In the genomic region with DNA sequence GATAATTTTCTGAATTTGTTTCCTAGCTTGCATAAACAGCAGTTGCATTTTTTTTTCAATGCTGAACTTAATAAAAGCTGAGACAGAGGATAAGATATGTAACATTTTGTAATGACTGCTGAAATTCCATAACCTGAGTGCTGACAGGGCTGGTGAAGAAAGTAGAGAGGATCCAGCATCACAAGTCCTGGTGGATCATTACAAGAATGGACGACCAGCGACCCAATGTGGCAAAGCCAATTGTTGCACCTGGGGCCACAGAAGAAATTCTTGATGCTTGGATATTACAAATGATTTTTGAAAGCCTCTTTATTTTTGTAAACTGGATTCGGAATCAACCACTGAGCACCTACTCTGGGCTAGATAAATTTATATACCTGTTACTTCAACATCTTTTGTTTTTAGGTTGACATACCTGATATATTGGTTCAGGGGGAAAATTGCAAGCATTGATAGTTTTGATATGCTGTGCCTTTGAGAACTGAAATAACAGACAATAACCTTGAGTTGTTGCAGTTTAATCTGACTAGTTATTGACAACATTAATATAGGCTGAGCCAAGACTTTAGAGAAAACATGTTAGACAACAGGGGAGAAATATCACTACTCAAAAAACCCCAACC, we compare ENCODE assay signal across 9 cellular contexts. TPM values are rescaled to one million over a fixed set of nuclear protein-coding genes. Genes with fewer than 3 reads are reported as not detected.
DNase-seq lines count a peak whose midpoint lies in the region; ATAC-seq and TF ChIP-seq lines count a peak whose summit lies in the region.
"Had no signal": no experiment of that assay in that cellular context is flagged by ENCODE, and none has a peak within 500 bp of the region (broad histone marks: within the 10 kb centered on the region; RNA-seq: fewer than 3 reads in every experiment).

No MANE protein-coding gene starts in this region.

- H3K4me1 Mint-ChIP-seq in activated B cell treated with CpG ODN at 0.5 μM for 24 hours (peaks cover 8% of the 10 kb centered on the region), endothelial cell (ENCODE audit: unreplicated experiment) (peaks cover 6% of the 10 kb centered on the region)

- H3K4me1 ChIP-seq in thoracic aorta (ENCODE audit: control insufficient read depth in 1 of 2, low read depth in 2 of 2), result peaks cover 2% of the 10 kb centered on the region in 2 donors

- in situ Hi-C loops in GM13976 (cut with MboI; ENCODE audit: low sequenced_read_pairs, unreplicated experiment), result loop anchor here (25.0 kb wide), 2 partner anchors 147 to 547 kb away; no protein-coding TSS in a partner anchor

- H3K36me3 Mint-ChIP-seq in activated B cell treated with CpG ODN at 0.5 μM for 24 hours (ENCODE audit: low read depth) (peaks cover 8% of the 10 kb centered on the region), endothelial cell (ENCODE audit: low read depth, unreplicated experiment) (peaks cover 4% of the 10 kb centered on the region)

- H3K36me3 ChIP-seq in thoracic aorta, result no peaks in the 10 kb centered on the region

- H3K4me3 ChIP-seq in AG09309 (ENCODE audit: control insufficient read depth, low read depth, low read length), result no peak overlapping the region
- H3K4me3 ChIP-seq in thoracic aorta, result no peak overlapping the region
- H3K4me3 ChIP-seq: skin epidermis had no signal

- H3K4me3 Mint-ChIP-seq in activated B cell treated with CpG ODN at 0.5 μM for 24 hours (no peak overlapping the region), endothelial cell (ENCODE audit: unreplicated experiment) (no peak overlapping the region)

- H3K9me3 Mint-ChIP-seq in activated B cell treated with CpG ODN at 0.5 μM for 24 hours, result no peaks in the 10 kb centered on the region
- no peaks in the 10 kb centered on the region for H3K9me3 Mint-ChIP-seq in endothelial cell (ENCODE audit: unreplicated experiment)

- H3K27me3 ChIP-seq in thoracic aorta (replicated peaks; ENCODE audit: insufficient read depth), result no peaks in the 10 kb centered on the region

- no peaks in the 10 kb centered on the region for H3K9me3 ChIP-seq in thoracic aorta

- POLR2A ChIA-PET in activated B cell treated with CpG ODN at 0.5 μM for 24 hours (lab: Charles Lee), result interaction anchor here (0.6 to 0.7 kb wide), 2 partner anchors 102 to 411 kb away, joined by 5 to 6 read pairs; no protein-coding TSS in a partner anchor

- no peak overlapping the region for H3K27ac Mint-ChIP-seq in activated B cell treated with CpG ODN at 0.5 μM for 24 hours
- no peak overlapping the region for H3K27ac Mint-ChIP-seq in endothelial cell (ENCODE audit: unreplicated experiment)

- H3K27me3 Mint-ChIP-seq in activated B cell treated with CpG ODN at 0.5 μM for 24 hours (no peaks in the 10 kb centered on the region), endothelial cell (ENCODE audit: unreplicated experiment) (peaks cover 7% of the 10 kb centered on the region)

- peak; percentile 81 for TF ChIP-seq CTCF in AG09309 (IDR thresholded peaks at IDR 0.05; ENCODE audit: control insufficient read depth, insufficient read depth, low read depth, low read length, missing control alignments)
- peak; percentile 78 for TF ChIP-seq CTCF in GM13976 (IDR thresholded peaks at IDR 0.05; ENCODE audit: borderline replicate concordance, control extremely low read depth, extremely low read depth, insufficient read depth, missing control alignments)
- peak; percentile 25 for TF ChIP-seq CTCF in activated B cell treated with CpG ODN at 0.5 μM for 24 hours (IDR thresholded peaks at IDR 0.05)
- peak; percentile 58 for TF ChIP-seq CTCF in endothelial cell (IDR thresholded peaks at IDR 0.05; ENCODE audit: unreplicated experiment)
- peak; percentile 65 for TF ChIP-seq CTCF in thoracic aorta (IDR thresholded peaks at IDR 0.05)

- H3K27ac ChIP-seq in thoracic aorta, result no peak overlapping the region
- H3K27ac ChIP-seq: skin epidermis had no signal

- intact Hi-C loops in activated B cell treated with CpG ODN at 0.5 μM for 24 hours (cut with micrococcal nuclease), result loop anchor here (1.0 to 2.0 kb wide), 5 partner anchors 138 to 1122 kb away; no protein-coding TSS in a partner anchor

- DNase-seq in AG09309 (ENCODE audit: low read depth) (peak; percentile 50), GM13976 (ENCODE audit: low spot score) (peak; percentile 72), NCI-H2196 (lab: John Stamatoyannopoulos, UW; ENCODE audit: unreplicated experiment) (peak; percentile 72), activated B cell treated with CpG ODN at 0.5 μM for 24 hours (no peak), endothelial cell (ENCODE audit: low spot score) (peak; percentile 69), middle frontal gyrus (ENCODE audit: extremely low spot score, low spot score) (peak; percentile 27), thoracic aorta (ENCODE audit: low spot score) (no peak)

- CTCF ChIA-PET in activated B cell treated with CpG ODN at 0.5 μM for 24 hours (lab: Charles Lee), result interaction anchor here (1.1 to 1.8 kb wide), 5 partner anchors 112 to 243 kb away, joined by 3 to 6 read pairs (median 5); no protein-coding TSS in a partner anchor

- no peak for ATAC-seq in activated B cell treated with CpG ODN at 0.5 μM for 24 hours (ENCODE audit: low read depth)
- ATAC-seq in thoracic aorta (ENCODE audit: insufficient number of reproducible peaks, low FRiP score, low read depth), result no peak
- ATAC-seq in GM19324 (IDR thresholded peaks at IDR 0.05; ENCODE audit: low FRiP score, unreplicated experiment), result no peak

RNA-seq across cellular contexts. Expression of a gene that starts 3.9 kb away (rescaled TPM):
- 55.0 and 58.2 TPM in 2 replicates for total RNA-seq in activated B cell treated with CpG ODN at 0.5 μM for 24 hours
- 36.3 TPM for total RNA-seq in endothelial cell (ENCODE audit: unreplicated experiment)
- 10 to 100 TPM in 1 of 2 donors, 1 to 10 TPM in 1; 9.7 to 50.3 TPM for total RNA-seq in thoracic aorta

RNA-seq across cellular contexts. Expression of a gene that starts 45.6 kb away (rescaled TPM):
- total RNA-seq in activated B cell treated with CpG ODN at 0.5 μM for 24 hours (38.6 and 44.3 TPM in 2 replicates), endothelial cell (ENCODE audit: unreplicated experiment) (39.0 TPM), thoracic aorta (10 to 100 TPM; 22.1 to 28.0 TPM)

RNA-seq across cellular contexts. Expression of a gene that starts 45.7 kb away (rescaled TPM):
- total RNA-seq in activated B cell treated with CpG ODN at 0.5 μM for 24 hours (63.5 and 67.3 TPM in 2 replicates), endothelial cell (ENCODE audit: unreplicated experiment) (83.9 TPM), thoracic aorta (10 to 100 TPM; 47.1 to 56.0 TPM)

Comparison
In these comparisons a context has a peak if more than half of its experiments do, and no peak if none do; other contexts are left out.
1. DNase-seq: peak in AG09309 (single experiment), GM13976 (single experiment), NCI-H2196 (single experiment), endothelial cell (single experiment) and middle frontal gyrus (single experiment); none in activated B cell treated with CpG ODN at 0.5 μM for 24 hours (single experiment) and thoracic aorta (single experiment).
2. CTCF ChIP-seq: peak in every context shown above with its lines; median percentile 81 in AG09309; 78 in GM13976; 65 in thoracic aorta; 58 in endothelial cell; 25 in activated B cell treated with CpG ODN at 0.5 μM for 24 hours.